Comparison of ENCODE assay signal across 29 cellular contexts in the genomic region with DNA sequence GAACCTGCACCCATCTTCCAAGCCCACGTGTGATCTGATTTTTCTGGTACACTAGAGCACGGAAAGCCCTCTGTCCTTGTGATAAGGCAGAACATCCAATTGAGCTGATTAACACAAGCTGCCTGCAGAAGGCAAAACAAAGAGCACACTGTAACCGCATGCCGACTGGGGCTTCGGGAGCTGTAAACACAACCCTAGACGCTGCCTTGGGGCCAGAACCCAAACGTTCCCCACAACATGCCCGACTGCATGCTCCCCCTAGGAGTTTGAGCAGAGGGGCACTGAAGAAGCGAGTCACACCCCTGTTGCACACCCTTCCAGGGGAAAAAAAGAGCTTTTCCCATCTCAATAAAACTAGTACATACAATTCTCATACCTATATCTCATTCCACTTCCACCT.
"Had no signal": no experiment of that assay in that cellular context is flagged by ENCODE, and none has a peak within 500 bp of the region (broad histone marks: within the 10 kb centered on the region; RNA-seq: fewer than 3 reads in every experiment).

No MANE protein-coding gene starts in this region.

- H3K27me3 Mint-ChIP-seq: activated B cell treated with CpG ODN at 0.5 μM for 24 hours; activated CD4-positive, alpha-beta memory T cell treated with anti-CD3 and anti-CD28 coated beads for 36 hours; activated CD4-positive, alpha-beta T cell treated with anti-CD3 and anti-CD28 coated beads, Interleukin-2, amount 10 ng/mL, durations not matched to agents 24 days and 14 days; activated naive CD8-positive, alpha-beta T cell treated with anti-CD3 and anti-CD28 coated beads, Interleukin-2, amount 50 U/mL, for 24 hours; central memory CD8-positive, alpha-beta T cell had no signal

- H3K4me3 ChIP-seq: ascending aorta, body of pancreas, MG63, Peyer's patch, SJSA1 had no signal

- H3K27me3 ChIP-seq: ascending aorta, body of pancreas, MG63, Peyer's patch, SJSA1 had no signal

- H3K4me2 ChIP-seq: KMS-11 had no signal

- H3K9me3 ChIP-seq: ascending aorta, MG63, Peyer's patch had no signal

- H3K9me3 Mint-ChIP-seq: activated CD4-positive, alpha-beta T cell treated with anti-CD3 and anti-CD28 coated beads, Interleukin-2, amount 10 ng/mL, durations not matched to agents 24 days and 14 days had no signal

- H3K4me1 ChIP-seq: ascending aorta, body of pancreas, Peyer's patch, SJSA1 had no signal

- H3K27ac ChIP-seq: ascending aorta, body of pancreas, KMS-11, Peyer's patch, RWPE1, SJSA1 had no signal

- H3K36me3 ChIP-seq: ascending aorta, MG63, Peyer's patch, SJSA1 had no signal

- H3K4me3 Mint-ChIP-seq: activated B cell treated with CpG ODN at 0.5 μM for 24 hours; activated CD4-positive, alpha-beta memory T cell treated with anti-CD3 and anti-CD28 coated beads for 36 hours; activated CD4-positive, alpha-beta T cell treated with anti-CD3 and anti-CD28 coated beads, Interleukin-2, amount 10 ng/mL, durations not matched to agents 24 days and 14 days; activated naive CD8-positive, alpha-beta T cell treated with anti-CD3 and anti-CD28 coated beads, Interleukin-2, amount 50 U/mL, for 24 hours; activated T-cell treated with anti-CD3 and anti-CD28 coated beads, Interleukin-2, amount 50 U/mL, for 4 hours; central memory CD8-positive, alpha-beta T cell; T-helper 1 cell treated with Interleukin-12 subunit alpha and Interleukin-12 subunit beta and Interleukin-4 antibody, amounts not matched to agents 30 μg/mL and 1 μg/mL, for 36 hours had no signal

- H3K4me1 Mint-ChIP-seq: activated B cell treated with CpG ODN at 0.5 μM for 24 hours; activated CD4-positive, alpha-beta T cell treated with anti-CD3 and anti-CD28 coated beads, Interleukin-2, amount 10 ng/mL, durations not matched to agents 24 days and 14 days; activated naive CD8-positive, alpha-beta T cell treated with anti-CD3 and anti-CD28 coated beads, Interleukin-2, amount 50 U/mL, for 24 hours; central memory CD8-positive, alpha-beta T cell had no signal

- DNase-seq: activated B cell treated with CpG ODN at 0.5 μM for 24 hours; activated CD4-positive, alpha-beta memory T cell treated with anti-CD3 and anti-CD28 coated beads for 36 hours; activated CD4-positive, alpha-beta T cell treated with anti-CD3 and anti-CD28 coated beads for 1 hour; activated CD4-positive, alpha-beta T cell treated with anti-CD3 and anti-CD28 coated beads, Interleukin-2, amount 10 ng/mL, durations not matched to agents 24 days and 14 days; activated CD8-positive, alpha-beta memory T cell treated with anti-CD3 and anti-CD28 coated beads for 24 hours; activated effector memory CD4-positive, alpha-beta T cell treated with anti-CD3 and anti-CD28 coated beads, Interleukin-2, amount 50 U/mL, for 16 hours; activated naive CD4-positive, alpha-beta T cell treated with Interleukin-2 at 50 U/mL for 16 hours; activated naive CD8-positive, alpha-beta T cell treated with anti-CD3 and anti-CD28 coated beads, Interleukin-2, amount 50 U/mL, for 24 hours; activated T-cell treated with anti-CD3 and anti-CD28 coated beads, Interleukin-2, amount 50 U/mL, for 4 hours; amniotic stem cell; body of pancreas; MG63; NCI-H1105; NCI-H1436; NCI-H187 treated with DMSO at 0.1 percent for 48 hours; NCI-H2081 treated with DMSO at 0.1 percent for 48 hours; NCI-H2171; NCI-H2227 treated with DMSO at 0.1 percent for 48 hours; NCI-H446 treated with DMSO at 0.1 percent for 48 hours; NCI-H524 treated with DMSO at 0.1 percent for 48 hours; Peyer's patch; Right ventricle myocardium superior had no signal

- H3K36me3 Mint-ChIP-seq: activated CD4-positive, alpha-beta memory T cell treated with anti-CD3 and anti-CD28 coated beads for 36 hours had no signal

- ATAC-seq: activated naive CD4-positive, alpha-beta T cell treated with anti-CD3 and anti-CD28 coated beads, Interleukin-2, amount 50 U/mL, for 72 hours; activated naive CD8-positive, alpha-beta T cell treated with anti-CD3 and anti-CD28 coated beads, Interleukin-2, amount 50 U/mL, for 24 hours; activated T-cell treated with anti-CD3 and anti-CD28 coated beads, Interleukin-2, amount 50 U/mL, for 4 hours; body of pancreas had no signal

- H3K9ac ChIP-seq: KMS-11 had no signal

- H3K27ac Mint-ChIP-seq: activated B cell treated with CpG ODN at 0.5 μM for 24 hours; activated CD4-positive, alpha-beta memory T cell treated with anti-CD3 and anti-CD28 coated beads for 36 hours; activated CD4-positive, alpha-beta T cell treated with anti-CD3 and anti-CD28 coated beads, Interleukin-2, amount 10 ng/mL, durations not matched to agents 24 days and 14 days; activated naive CD4-positive, alpha-beta T cell treated with anti-CD3 and anti-CD28 coated beads, Interleukin-2, amount 50 U/mL, for 72 hours; activated naive CD8-positive, alpha-beta T cell treated with anti-CD3 and anti-CD28 coated beads, Interleukin-2, amount 50 U/mL, for 24 hours; T-helper 1 cell treated with Interleukin-12 subunit alpha and Interleukin-12 subunit beta and Interleukin-4 antibody, amounts not matched to agents 30 μg/mL and 1 μg/mL, for 36 hours had no signal
